Comparison of ENCODE assay signal across 15 cellular contexts in the genomic region with DNA sequence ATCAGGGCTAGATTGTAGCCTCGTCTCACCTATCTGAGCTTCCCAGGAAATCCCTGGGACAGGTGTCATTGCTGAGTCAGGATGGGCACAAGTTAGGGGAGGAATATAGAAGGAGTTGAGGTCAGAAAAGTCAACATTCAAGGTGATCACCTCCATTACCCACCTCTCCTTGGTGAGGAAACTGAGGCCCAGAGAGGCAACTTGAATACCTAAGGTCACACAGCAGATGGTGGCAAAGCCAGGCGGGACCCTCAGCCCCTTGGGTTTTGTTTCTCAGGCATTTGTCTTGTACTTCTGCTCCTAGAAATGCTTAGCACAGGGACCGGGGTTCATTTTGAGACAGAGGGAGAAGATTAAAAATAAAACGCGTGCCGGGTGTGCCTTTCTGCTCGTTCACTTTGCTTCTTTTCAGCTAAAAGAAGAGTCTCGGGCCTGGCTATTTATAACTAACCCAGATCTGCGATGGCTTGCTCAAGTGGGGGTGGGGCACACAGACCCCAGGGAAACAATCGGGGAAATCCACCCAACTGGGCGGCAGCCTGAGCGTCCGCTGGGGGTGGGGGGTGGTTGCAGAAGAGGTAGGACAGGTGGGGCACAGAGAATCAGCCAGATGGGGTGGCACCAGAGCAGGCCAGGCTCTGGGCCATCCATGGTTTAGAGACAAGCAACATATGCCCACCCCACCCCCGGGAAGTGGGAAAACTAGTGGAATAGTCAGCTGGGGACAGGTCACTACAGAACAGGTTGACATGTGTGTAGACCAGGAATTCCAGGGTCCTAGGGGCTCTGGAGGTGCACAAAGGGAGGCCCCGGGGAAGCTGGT. TPM values are rescaled to one million over a fixed set of nuclear protein-coding genes. Genes with fewer than 3 reads are reported as not detected.
DNase-seq lines count a peak whose midpoint lies in the region; ATAC-seq and TF ChIP-seq lines count a peak whose summit lies in the region.
"Had no signal": no experiment of that assay in that cellular context is flagged by ENCODE, and none has a peak within 500 bp of the region (broad histone marks: within the 10 kb centered on the region; RNA-seq: fewer than 3 reads in every experiment).

No MANE protein-coding gene starts in this region.

- no peak overlapping the region for H3K27ac Mint-ChIP-seq in endothelial cell (ENCODE audit: unreplicated experiment)
- no peak overlapping the region for H3K27ac Mint-ChIP-seq in activated T-helper 17 cell treated with anti-CD3 and anti-CD28 coated beads, Interleukin-2, amount 50 U/mL, for 72 hours
- H3K27ac Mint-ChIP-seq: activated CD4-positive, alpha-beta T cell treated with anti-CD3 and anti-CD28 coated beads, Interleukin-2, amount 10 ng/mL, durations not matched to agents 7 days and 5 days; stimulated activated memory B cell treated with anti-CD40 and anti-IgM and Interleukin-4, amounts not matched to agents 10 μg/mL and 1 μg/mL and 100 μg/mL, for 72 hours; T-helper 2 cell treated with Interferon-gamma antibody and Interleukin-4, amounts not matched to agents 5 μg/mL and 100 μg/mL, for 36 hours had no signal

- DNase-seq in Peyer's patch (peak; percentile 6 to 37 (median 34)), endothelial cell (ENCODE audit: low spot score) (peak; percentile 2), posterior vena cava (ENCODE audit: low spot score) (peak; percentile 65), AML-193 (lab: John Stamatoyannopoulos, UW) (no peak), UCSD-AML1 (lab: John Stamatoyannopoulos, UW; ENCODE audit: unreplicated experiment) (no peak), NCI-H526 (lab: John Stamatoyannopoulos, UW) (no peak)
- DNase-seq: activated gamma-delta T cell; effector memory CD4-positive, alpha-beta T cell; NCI-H2081; NCI-H82 had no signal

- peak overlapping the region; percentile 28 to 93 (median 76); a peak in 20 of 22 replicates for H3K4me2 ChIP-seq in BLaER1 treated with 17β-estradiol and CSF1 and Interleukin-3, amounts not matched to agents 10 nM and 100 nM

- peaks cover 0 to 6% (median 0%) of the 10 kb centered on the region in 11 experiments; a peak in 8 of 22 replicates for H4K20me1 ChIP-seq in BLaER1 treated with 17β-estradiol and CSF1 and Interleukin-3, amounts not matched to agents 10 nM and 100 nM

- intact Hi-C loops in posterior vena cava (cut with DNase I), result no loop called here

- TF ChIP-seq CTCF in Peyer's patch (IDR thresholded peaks at IDR 0.05), result no peak
- no peak for TF ChIP-seq CTCF in endothelial cell (IDR thresholded peaks at IDR 0.05; ENCODE audit: unreplicated experiment)

- H3K4me3 ChIP-seq in BLaER1 treated with 17β-estradiol and CSF1 and Interleukin-3, amounts not matched to agents 10 nM and 100 nM, result peak overlapping the region in 1 of 10 experiments; percentile 19; a peak in 2 of 20 replicates
- no peak overlapping the region for H3K4me3 ChIP-seq in Peyer's patch

- peak overlapping the region in 3 of 11 experiments; percentile 15 to 59 (median 51); a peak in 4 of 22 replicates for H3K9ac ChIP-seq in BLaER1 treated with 17β-estradiol and CSF1 and Interleukin-3, amounts not matched to agents 10 nM and 100 nM

- no peak for ATAC-seq in activated T-helper 17 cell treated with anti-CD3 and anti-CD28 coated beads, Interleukin-2, amount 50 U/mL, for 72 hours (replicated peaks)
- ATAC-seq: stimulated activated memory B cell treated with anti-CD40 and anti-IgM and Interleukin-4, amounts not matched to agents 10 μg/mL and 1 μg/mL and 100 μg/mL, for 72 hours had no signal

- H3K36me3 ChIP-seq in BLaER1 treated with 17β-estradiol and CSF1 and Interleukin-3, amounts not matched to agents 10 nM and 100 nM, result no peaks in the 10 kb centered on the region
- no peaks in the 10 kb centered on the region for H3K36me3 ChIP-seq in Peyer's patch

- H3K9me3 ChIP-seq in BLaER1 treated with 17β-estradiol and CSF1 and Interleukin-3, amounts not matched to agents 10 nM and 100 nM (replicated peaks in 1 of 11), result no peaks in the 10 kb centered on the region
- H3K9me3 ChIP-seq in Peyer's patch, result no peaks in the 10 kb centered on the region

- H3K4me1 Mint-ChIP-seq in endothelial cell (ENCODE audit: unreplicated experiment), result no peaks in the 10 kb centered on the region
- H3K4me1 Mint-ChIP-seq in activated T-helper 17 cell treated with anti-CD3 and anti-CD28 coated beads, Interleukin-2, amount 50 U/mL, for 72 hours, result peaks cover 5% of the 10 kb centered on the region

- peaks cover 24 to 90% (median 69%) of the 10 kb centered on the region in 10 experiments for H3K4me1 ChIP-seq in BLaER1 treated with 17β-estradiol and CSF1 and Interleukin-3, amounts not matched to agents 10 nM and 100 nM
- peaks cover 4 to 16% (median 6%) of the 10 kb centered on the region in 4 donors for H3K4me1 ChIP-seq in Peyer's patch

- H3K9me3 Mint-ChIP-seq in endothelial cell (ENCODE audit: unreplicated experiment), result no peaks in the 10 kb centered on the region
- H3K9me3 Mint-ChIP-seq in activated T-helper 17 cell treated with anti-CD3 and anti-CD28 coated beads, Interleukin-2, amount 50 U/mL, for 72 hours, result no peaks in the 10 kb centered on the region
- H3K9me3 Mint-ChIP-seq: activated CD4-positive, alpha-beta T cell treated with anti-CD3 and anti-CD28 coated beads, Interleukin-2, amount 10 ng/mL, durations not matched to agents 7 days and 5 days; stimulated activated memory B cell treated with anti-CD40 and anti-IgM and Interleukin-4, amounts not matched to agents 10 μg/mL and 1 μg/mL and 100 μg/mL, for 72 hours; T-helper 2 cell treated with Interferon-gamma antibody and Interleukin-4, amounts not matched to agents 5 μg/mL and 100 μg/mL, for 36 hours had no signal

- H3K4me3 Mint-ChIP-seq in endothelial cell (ENCODE audit: unreplicated experiment), result no peak overlapping the region
- no peak overlapping the region for H3K4me3 Mint-ChIP-seq in activated T-helper 17 cell treated with anti-CD3 and anti-CD28 coated beads, Interleukin-2, amount 50 U/mL, for 72 hours
- H3K4me3 Mint-ChIP-seq: activated CD4-positive, alpha-beta T cell treated with anti-CD3 and anti-CD28 coated beads, Interleukin-2, amount 10 ng/mL, durations not matched to agents 7 days and 5 days; stimulated activated memory B cell treated with anti-CD40 and anti-IgM and Interleukin-4, amounts not matched to agents 10 μg/mL and 1 μg/mL and 100 μg/mL, for 72 hours; T-helper 2 cell treated with Interferon-gamma antibody and Interleukin-4, amounts not matched to agents 5 μg/mL and 100 μg/mL, for 36 hours had no signal

- H3K27ac ChIP-seq in BLaER1 treated with 17β-estradiol and CSF1 and Interleukin-3, amounts not matched to agents 10 nM and 100 nM, result no peak overlapping the region
- H3K27ac ChIP-seq in Peyer's patch, result no peak overlapping the region

- H3K36me3 Mint-ChIP-seq in endothelial cell (ENCODE audit: low read depth, unreplicated experiment), result no peaks in the 10 kb centered on the region
- H3K36me3 Mint-ChIP-seq in activated T-helper 17 cell treated with anti-CD3 and anti-CD28 coated beads, Interleukin-2, amount 50 U/mL, for 72 hours (ENCODE audit: low read depth), result no peaks in the 10 kb centered on the region
- H3K36me3 Mint-ChIP-seq: stimulated activated memory B cell treated with anti-CD40 and anti-IgM and Interleukin-4, amounts not matched to agents 10 μg/mL and 1 μg/mL and 100 μg/mL, for 72 hours had no signal

- peaks cover 28% of the 10 kb centered on the region for H3K27me3 Mint-ChIP-seq in endothelial cell (ENCODE audit: unreplicated experiment)
- no peaks in the 10 kb centered on the region for H3K27me3 Mint-ChIP-seq in activated T-helper 17 cell treated with anti-CD3 and anti-CD28 coated beads, Interleukin-2, amount 50 U/mL, for 72 hours

- no peak for TF ChIP-seq POLR2A in Peyer's patch (IDR thresholded peaks at IDR 0.05)

- H3K27me3 ChIP-seq in BLaER1 treated with 17β-estradiol and CSF1 and Interleukin-3, amounts not matched to agents 10 nM and 100 nM, result peaks cover 0 to 14% (median 4%) of the 10 kb centered on the region in 11 experiments; a peak in 12 of 22 replicates
- H3K27me3 ChIP-seq in Peyer's patch, result no peaks in the 10 kb centered on the region

RNA-seq across cellular contexts. Expression of a gene that starts 3.9 kb away (rescaled TPM):
- 1 to 10 TPM in 2 of 4 donors, under 1 TPM in 2; 0.35 to 3.5 (median 1.9) TPM for total RNA-seq in Peyer's patch
- 0.21 TPM for total RNA-seq in endothelial cell (ENCODE audit: unreplicated experiment)
- total RNA-seq in posterior vena cava, result 10 to 100 TPM; 34.3 to 37.0 TPM
- total RNA-seq in activated T-helper 17 cell treated with anti-CD3 and anti-CD28 coated beads, Interleukin-2, amount 50 U/mL, for 72 hours, result 1 to 10 TPM in 1 of 2 donors, under 1 TPM in 1; 0.37 to 2.0 TPM

Comparison
In these comparisons a context has a peak if more than half of its experiments do, and no peak if none do; other contexts are left out.
1. DNase-seq: peak in Peyer's patch (3 of 3), endothelial cell (single experiment) and posterior vena cava (single experiment); none in AML-193 (0 of 2), UCSD-AML1 (single experiment) and NCI-H526 (0 of 2).
2. RNA of a gene that starts 3.9 kb away (total RNA-seq): 34.3 to 37.0 TPM in posterior vena cava; 0.35 to 3.5 TPM in Peyer's patch, 0.37 to 2.0 TPM in activated T-helper 17 cell treated with anti-CD3 and anti-CD28 coated beads, Interleukin-2, amount 50 U/mL, for 72 hours and 0.21 TPM in endothelial cell (single experiment); every median in the first group is over 4 times any median in the second.